In genomic region chr19:50537769-50538230, GRCh38 we compare ENCODE assay signal across 9 cellular contexts. TPM values are rescaled to one million over a fixed set of nuclear protein-coding genes. Genes with fewer than 3 reads are reported as not detected.
DNase-seq lines count a peak whose midpoint lies in the region; ATAC-seq, FAIRE-seq and TF ChIP-seq lines count a peak whose summit lies in the region.
"Had no signal": no experiment of that assay in that cellular context is flagged by ENCODE, and none has a peak within 500 bp of the region (broad histone marks: within the 10 kb centered on the region; RNA-seq: fewer than 3 reads in every experiment).

No MANE protein-coding gene starts in this region.

- H3K9me3 ChIP-seq in tibial nerve = peaks cover 0 to 16% (median 0%) of the 10 kb centered on the region in 4 donors

- TF ChIP-seq POLR2A in tibial nerve (IDR thresholded peaks at IDR 0.05) = no peak

- DNase-seq in COR-L47 (lab: John Stamatoyannopoulos, UW) (peak; percentile 54), HUDEP-2 (lab: John Stamatoyannopoulos, UW; ENCODE audit: unreplicated experiment in 76 of 76) (peak in 74 of 76 experiments; percentile 18 to 92 (median 72)), RCC 7860 (ENCODE audit: low spot score) (peak; percentile 42), activated T-helper 1 cell treated with Interleukin-2 at 50 U/mL for 16 hours (ENCODE audit: low read depth) (peak; percentile 24), fibroblast of villous mesenchyme (ENCODE audit: low read depth) (peak; percentile 63), omental fat pad (ENCODE audit: low spot score) (peak; percentile 57), tibial nerve (ENCODE audit: low spot score in 2 of 2) (peak in 1 of 2 donors; percentile 44)

- peak; percentile 77 for TF ChIP-seq CTCF in fibroblast of villous mesenchyme (IDR thresholded peaks at IDR 0.05; ENCODE audit: insufficient read depth, low read depth, low read length)
- no peak for TF ChIP-seq CTCF in omental fat pad (IDR thresholded peaks at IDR 0.05)
- peak; percentile 49 to 61 (median 60) for TF ChIP-seq CTCF in tibial nerve (IDR thresholded peaks at IDR 0.05)

- H3K4me3 ChIP-seq in fibroblast of villous mesenchyme (ENCODE audit: low read depth, low read length) = no peak overlapping the region
- H3K4me3 ChIP-seq in tibial nerve = no peak overlapping the region

- FAIRE-seq in RCC 7860 (lab: Jason Lieb, UNC) = no peak

- H3K27me3 ChIP-seq in tibial nerve = no peaks in the 10 kb centered on the region

- H3K27ac ChIP-seq in tibial nerve = no peak overlapping the region

- no peak for TF ChIP-seq EP300 in tibial nerve (IDR thresholded peaks at IDR 0.05)

- H3K4me1 ChIP-seq in tibial nerve = no peaks in the 10 kb centered on the region

- WGBS in tibial nerve, 2 donors = 19 to 22% methylated on average over 15 of the region's 15 CpGs

- ATAC-seq in omental fat pad (ENCODE audit: low FRiP score) (no peak), HG02973 (IDR thresholded peaks at IDR 0.05; ENCODE audit: unreplicated experiment) (no peak)

- H3K36me3 ChIP-seq in tibial nerve = no peaks in the 10 kb centered on the region

RNA-seq across cellular contexts. Expression of gene ASPDH, which starts 24.1 kb away (rescaled TPM):
- total RNA-seq in fibroblast of villous mesenchyme (not detected in 2 replicates), omental fat pad (not detected), tibial nerve (not detected)
- total RNA-seq: activated CD8-positive, alpha-beta memory T cell treated with anti-CD3 and anti-CD28 coated beads for 36 hours had no signal

RNA-seq across cellular contexts. Expression of gene JOSD2, which starts 26.8 kb away (rescaled TPM):
- total RNA-seq in fibroblast of villous mesenchyme (22.9 and 30.0 TPM in 2 replicates), omental fat pad (10 to 100 TPM; 20.4 to 32.0 (median 23.0) TPM), tibial nerve (10 to 100 TPM; 32.3 to 52.2 (median 38.8) TPM)

RNA-seq across cellular contexts. Expression of gene LRRC4B, which starts 30.4 kb away (rescaled TPM):
- under 0.01 TPM in 1 of 2 replicates, not detected in the other for total RNA-seq in fibroblast of villous mesenchyme
- total RNA-seq in omental fat pad = 1 to 10 TPM in 3 of 4 donors, under 1 TPM in 1; 0.84 to 1.6 (median 1.4) TPM
- 1 to 10 TPM; 1.0 to 3.7 (median 2.8) TPM for total RNA-seq in tibial nerve
- total RNA-seq: activated CD8-positive, alpha-beta memory T cell treated with anti-CD3 and anti-CD28 coated beads for 36 hours had no signal

Comparison
In these comparisons a context has a peak if more than half of its experiments do, and no peak if none do; other contexts are left out.
1. CTCF ChIP-seq: peak in fibroblast of villous mesenchyme (single experiment) and tibial nerve (5 of 5); none in omental fat pad (0 of 3).